Comparison of ENCODE assay signal across 21 cellular contexts in genomic region chr9:5818424-5819142, GRCh38.
"Had no signal": no experiment of that assay in that cellular context is flagged by ENCODE, and none has a peak within 500 bp of the region (broad histone marks: within the 10 kb centered on the region; RNA-seq: fewer than 3 reads in every experiment).

No MANE protein-coding gene starts in this region.

- H3K27me3 ChIP-seq: brain microvascular endothelial cell, esophagus muscularis mucosa, ovary had no signal

- H3K9me3 ChIP-seq: esophagus muscularis mucosa, lower lobe of right lung, ovary, thoracic aorta had no signal

- H3K4me3 Mint-ChIP-seq: activated naive CD4-positive, alpha-beta T cell treated with anti-CD3 and anti-CD28 coated beads, Interleukin-2, amount 10 ng/mL, durations not matched to agents 7 days and 5 days; activated naive CD8-positive, alpha-beta T cell treated with anti-CD3 and anti-CD28 coated beads, Interleukin-2, amount 50 U/mL, for 24 hours; activated T-cell treated with anti-CD3 and anti-CD28 coated beads, Interleukin-2, amount 50 U/mL, for 4 hours; immature natural killer cell; natural killer cell; stimulated activated naive B cell treated with anti-CD40 and anti-IgM and Interleukin-4, amounts not matched to agents 10 μg/mL and 1 μg/mL and 100 μg/mL, for 72 hours; T-helper 17 cell had no signal

- H3K4me3 ChIP-seq: esophagus muscularis mucosa, lower lobe of right lung, ovary, thoracic aorta had no signal

- H3K27ac ChIP-seq: brain microvascular endothelial cell, esophagus muscularis mucosa, lower lobe of right lung, ovary, thoracic aorta had no signal

- DNase-seq: activated CD4-positive, alpha-beta T cell treated with anti-CD3 and anti-CD28 coated beads, Interleukin-2, amount 50 U/mL, for 1 hour; activated CD4-positive, CD25-positive, alpha-beta regulatory T cell treated with anti-CD3 and anti-CD28 coated beads, Interleukin-2, amount 50 U/mL, for 72 hours; activated CD8-positive, alpha-beta memory T cell treated with anti-CD3 and anti-CD28 coated beads, Interleukin-2, amount 50 U/mL, for 4 hours; activated effector memory CD4-positive, alpha-beta T cell treated with Interleukin-2 at 50 U/mL for 16 hours; activated naive CD4-positive, alpha-beta T cell treated with anti-CD3 and anti-CD28 coated beads, Interleukin-2, amount 10 ng/mL, durations not matched to agents 7 days and 5 days; activated naive CD8-positive, alpha-beta T cell treated with anti-CD3 and anti-CD28 coated beads, Interleukin-2, amount 50 U/mL, for 24 hours; activated T-cell treated with anti-CD3 and anti-CD28 coated beads, Interleukin-2, amount 50 U/mL, for 4 hours; anterior cingulate cortex; cortex of kidney; immature natural killer cell; left colon; lower lobe of right lung; natural killer cell; ovary; stimulated activated naive B cell treated with anti-CD40 and anti-IgM and Interleukin-4, amounts not matched to agents 10 μg/mL and 1 μg/mL and 100 μg/mL, for 72 hours; T-helper 17 cell had no signal

- FAIRE-seq: urothelium cell line had no signal

- H3K4me1 ChIP-seq: esophagus muscularis mucosa, lower lobe of right lung had no signal

- H3K9me3 Mint-ChIP-seq: activated naive CD4-positive, alpha-beta T cell treated with anti-CD3 and anti-CD28 coated beads, Interleukin-2, amount 10 ng/mL, durations not matched to agents 7 days and 5 days; activated naive CD8-positive, alpha-beta T cell treated with anti-CD3 and anti-CD28 coated beads, Interleukin-2, amount 50 U/mL, for 24 hours; activated T-cell treated with anti-CD3 and anti-CD28 coated beads, Interleukin-2, amount 50 U/mL, for 4 hours; immature natural killer cell; natural killer cell had no signal

- H3K36me3 ChIP-seq: brain microvascular endothelial cell, ovary had no signal

- H3K27ac Mint-ChIP-seq: activated naive CD4-positive, alpha-beta T cell treated with anti-CD3 and anti-CD28 coated beads, Interleukin-2, amount 10 ng/mL, durations not matched to agents 7 days and 5 days; activated naive CD8-positive, alpha-beta T cell treated with anti-CD3 and anti-CD28 coated beads, Interleukin-2, amount 50 U/mL, for 24 hours; stimulated activated naive B cell treated with anti-CD40 and anti-IgM and Interleukin-4, amounts not matched to agents 10 μg/mL and 1 μg/mL and 100 μg/mL, for 72 hours; T-helper 17 cell had no signal

- ATAC-seq: activated naive CD8-positive, alpha-beta T cell treated with anti-CD3 and anti-CD28 coated beads, Interleukin-2, amount 50 U/mL, for 24 hours; activated T-cell treated with anti-CD3 and anti-CD28 coated beads, Interleukin-2, amount 50 U/mL, for 4 hours; left colon; lower lobe of right lung; natural killer cell; sciatic nerve; stimulated activated naive B cell treated with anti-CD40 and anti-IgM and Interleukin-4, amounts not matched to agents 10 μg/mL and 1 μg/mL and 100 μg/mL, for 72 hours; T-helper 17 cell had no signal

- H3K27me3 Mint-ChIP-seq: activated naive CD4-positive, alpha-beta T cell treated with anti-CD3 and anti-CD28 coated beads, Interleukin-2, amount 10 ng/mL, durations not matched to agents 7 days and 5 days; activated naive CD8-positive, alpha-beta T cell treated with anti-CD3 and anti-CD28 coated beads, Interleukin-2, amount 50 U/mL, for 24 hours; stimulated activated naive B cell treated with anti-CD40 and anti-IgM and Interleukin-4, amounts not matched to agents 10 μg/mL and 1 μg/mL and 100 μg/mL, for 72 hours; T-helper 17 cell had no signal
